In genomic region chr19:4575978-4576933, GRCh38 we compare ENCODE assay signal across 8 cellular contexts. TPM values are rescaled to one million over a fixed set of nuclear protein-coding genes. Genes with fewer than 3 reads are reported as not detected.
DNase-seq lines count a peak whose midpoint lies in the region; ATAC-seq and TF ChIP-seq lines count a peak whose summit lies in the region.

No MANE protein-coding gene starts in this region.

- peaks cover 0 to 3% of the 10 kb centered on the region in 2 donors for H3K4me1 ChIP-seq in lung (ENCODE audit: control insufficient read depth in 2 of 2, insufficient read depth in 2 of 2, low read length in 2 of 2)

- no peak overlapping the region for H3K4me3 ChIP-seq in lung

- intact Hi-C loops in CD14-positive monocyte (cut with micrococcal nuclease), result loop anchor here (2.0 to 5.0 kb wide), 2 partner anchors 17 to 56 kb away; partner anchors contain the start of gene SEMA6B (in 1 of the 2)

- H3K27me3 ChIP-seq in lung (ENCODE audit: control insufficient read depth, insufficient read depth), result peaks cover 3% of the 10 kb centered on the region

- H3K27ac ChIP-seq in cingulate gyrus (ENCODE audit: low read depth, low read length) (peak overlapping the region; percentile 29), lung (ENCODE audit: low read depth in 1 of 2, low read length in 1 of 2) (peak overlapping the region; percentile 49 to 58)

- peaks cover 0 to 2% of the 10 kb centered on the region in 2 donors for H3K9me3 ChIP-seq in lung (ENCODE audit: control insufficient read depth in 2 of 2, insufficient read depth in 1 of 2, low read length in 1 of 2)

- no peak for DNase-seq in CD14-positive monocyte (ENCODE audit: low spot score)
- DNase-seq in HT1080 (ENCODE audit: low read depth), result peak; percentile 58
- DNase-seq in activated CD4-positive, alpha-beta T cell treated with anti-CD3 and anti-CD28 coated beads for 1 hour, result peak; percentile 46
- peak; percentile 57 for DNase-seq in lung (ENCODE audit: low spot score)
- peak; percentile 40 for DNase-seq in stimulated activated CD8-positive, alpha-beta memory T cell treated with anti-CD3 and anti-CD28 coated beads, Interleukin-15, amount 100 ng/mL, for 24 hours (ENCODE audit: low read depth)

- no peaks in the 10 kb centered on the region for H3K36me3 ChIP-seq in lung (ENCODE audit: control insufficient read depth in 2 of 2, insufficient read depth in 2 of 2, low read length in 2 of 2)

- peak overlapping the region in 1 of 2 donors; percentile 67 for H3K4me3 Mint-ChIP-seq in CD14-positive monocyte

- peak overlapping the region in 5 of 7 donors; percentile 18 to 80 (median 63) for H3K27ac Mint-ChIP-seq in CD14-positive monocyte

- peaks cover 0 to 20% (median 3%) of the 10 kb centered on the region in 7 donors for H3K9me3 Mint-ChIP-seq in CD14-positive monocyte

- TF ChIP-seq CTCF in CD14-positive monocyte (IDR thresholded peaks at IDR 0.05) (peak; percentile 90), lung (IDR thresholded peaks at IDR 0.05; ENCODE audit: control extremely low read depth, extremely low read depth) (peak; percentile 29)

- ATAC-seq in lung (ENCODE audit: insufficient read depth, low FRiP score) (no peak), HG02759 (IDR thresholded peaks at IDR 0.05; ENCODE audit: unreplicated experiment) (no peak), HG03159 (IDR thresholded peaks at IDR 0.05; ENCODE audit: unreplicated experiment) (no peak)

- WGBS in lung, 2 donors, result 57 to 59% methylated on average over 17 of the region's 17 CpGs

- H3K27me3 Mint-ChIP-seq in CD14-positive monocyte (ENCODE audit: low read depth in 3 of 3), result peaks cover 48 to 74% (median 68%) of the 10 kb centered on the region in 3 donors

- peaks cover 12% of the 10 kb centered on the region for H3K4me1 Mint-ChIP-seq in CD14-positive monocyte

- H3K36me3 Mint-ChIP-seq in CD14-positive monocyte, result no peaks in the 10 kb centered on the region

RNA-seq across cellular contexts. Expression of gene SEMA6B, which starts 16.8 kb away (rescaled TPM):
- polyA plus RNA-seq in CD14-positive monocyte (under 1 TPM; 0.12 to 0.87 TPM), lung (10 to 100 TPM; 17.3 to 38.5 TPM)
- 11.9 and 13.9 TPM in 2 replicates for total RNA-seq in HT1080 (2014; rRNA removed; shearing (Covaris generic))
- polyA plus RNA-seq in HT1080 (2015; cell fraction: cytosol; rRNA removed), result 21.5 and 25.3 TPM in 2 replicates
- polyA plus RNA-seq in HT1080 (2015; cell fraction: nucleus; rRNA removed), result 16.0 and 20.8 TPM in 2 replicates
- 10 to 100 TPM in 1 of 2 donors, 1 to 10 TPM in 1; 3.2 to 22.8 TPM for total RNA-seq in lung

RNA-seq across cellular contexts. Expression of gene LRG1, which starts 36.4 kb away (rescaled TPM):
- polyA plus RNA-seq in CD14-positive monocyte (1 to 10 TPM; 5.5 to 9.6 TPM), lung (10 to 100 TPM; 15.4 to 56.7 TPM)
- total RNA-seq in HT1080 (2014; rRNA removed; shearing (Covaris generic)), result not detected in 2 replicates
- 0.02 and 0.08 TPM in 2 replicates for polyA plus RNA-seq in HT1080 (2015; cell fraction: cytosol; rRNA removed)
- polyA plus RNA-seq in HT1080 (2015; cell fraction: nucleus; rRNA removed), result 0.16 and 0.25 TPM in 2 replicates
- total RNA-seq in lung, result 10 to 100 TPM; 14.4 to 15.7 TPM

RNA-seq across cellular contexts. Expression of gene PLIN5, which starts 41.2 kb away (rescaled TPM):
- polyA plus RNA-seq in CD14-positive monocyte (under 1 TPM; 0.28 to 0.58 TPM), lung (10 to 100 TPM; 15.5 to 33.5 TPM)
- total RNA-seq in HT1080 (2014; rRNA removed; shearing (Covaris generic)), result not detected in 2 replicates
- not detected in 2 replicates for polyA plus RNA-seq in HT1080 (2015; cell fraction: cytosol; rRNA removed)
- polyA plus RNA-seq in HT1080 (2015; cell fraction: nucleus; rRNA removed), result not detected in 2 replicates
- total RNA-seq in lung, result 10 to 100 TPM in 1 of 2 donors, 1 to 10 TPM in 1; 7.5 to 37.3 TPM

RNA-seq across cellular contexts. Expression of gene PLIN4, which starts 58.0 kb away (rescaled TPM):
- polyA plus RNA-seq in CD14-positive monocyte (under 1 TPM in 1 of 2 donors, not detected in 1; 0.05 TPM), lung (1 to 10 TPM; 3.7 to 3.9 TPM)
- total RNA-seq in HT1080 (2014; rRNA removed; shearing (Covaris generic)), result 0.03 and 0.06 TPM in 2 replicates
- polyA plus RNA-seq in HT1080 (2015; cell fraction: cytosol; rRNA removed), result 0.18 and 0.29 TPM in 2 replicates
- polyA plus RNA-seq in HT1080 (2015; cell fraction: nucleus; rRNA removed), result 0.61 and 0.77 TPM in 2 replicates
- 1 to 10 TPM in 1 of 2 donors, under 1 TPM in 1; 0.85 to 5.0 TPM for total RNA-seq in lung

Comparison
In these comparisons a context has a peak if more than half of its experiments do, and no peak if none do; other contexts are left out.
1. RNA of gene LRG1, which starts 36.4 kb away (total RNA-seq): 14.4 to 15.7 TPM in lung; not detected in HT1080; every median in the first group is over 10 times any median in the second.